ENCODE assay signal across 26 cellular contexts in genomic region chr7:116549370-116549769, GRCh38. TPM values are rescaled to one million over a fixed set of nuclear protein-coding genes. Genes with fewer than 3 reads are reported as not detected.
"Had no signal": no experiment of that assay in that cellular context is flagged by ENCODE, and none has a peak within 500 bp of the region (broad histone marks: within the 10 kb centered on the region; RNA-seq: fewer than 3 reads in every experiment).

No MANE protein-coding gene starts in this region.

- H3K4me1 ChIP-seq: adrenal gland, body of pancreas had no signal

- H3K9me3 ChIP-seq: adrenal gland, body of pancreas had no signal

- DNase-seq: activated CD4-positive, alpha-beta memory T cell treated with anti-CD3 and anti-CD28 coated beads, Interleukin-2, amount 10 ng/mL, durations not matched to agents 7 days and 5 days; activated CD4-positive, alpha-beta T cell treated with anti-CD3 and anti-CD28 coated beads, Interleukin-2, amount 10 ng/mL, durations not matched to agents 7 days and 5 days; activated CD4-positive, CD25-positive, alpha-beta regulatory T cell; activated gamma-delta T cell treated with Interleukin-2 at 50 U/mL for 16 hours; activated naive CD4-positive, alpha-beta T cell treated with anti-CD3 and anti-CD28 coated beads, Interleukin-2, amount 10 ng/mL, durations not matched to agents 7 days and 5 days; activated naive CD8-positive, alpha-beta T cell treated with anti-CD3 and anti-CD28 coated beads for 36 hours; activated T-cell treated with anti-CD3 and anti-CD28 coated beads for 4 hours; activated T-cell treated with anti-CD3 and anti-CD28 coated beads, Interleukin-2, amount 50 U/mL, for 48 hours; adrenal gland; aorta; body of pancreas; MM.1S; NCI-H1105; NCI-H1436; NCI-H1694 treated with DMSO at 0.1 percent for 48 hours; NCI-H2029 treated with DMSO at 0.1 percent for 48 hours; NCI-H345; NCI-H510A; NCI-H526 treated with DMSO at 0.1 percent for 48 hours; NCI-H82; SIG-M5; T-cell; T-helper 2 cell; T1000 had no signal

- H3K36me3 ChIP-seq: adrenal gland had no signal

- H3K27ac ChIP-seq: adrenal gland, body of pancreas had no signal

- ATAC-seq: activated T-helper 17 cell treated with anti-CD3 and anti-CD28 coated beads, Interleukin-2, amount 50 U/mL, for 72 hours; body of pancreas; T-cell had no signal

- H3K4me3 ChIP-seq: adrenal gland, body of pancreas had no signal

- H3K27me3 ChIP-seq: adrenal gland, body of pancreas had no signal

RNA-seq across cellular contexts. Expression of gene CAV1, which starts 24.5 kb away (rescaled TPM):
- total RNA-seq: activated CD4-positive, alpha-beta T cell treated with anti-CD3 and anti-CD28 coated beads, Interleukin-2, amount 10 ng/mL, durations not matched to agents 7 days and 5 days; OCI-LY7 had no signal

RNA-seq across cellular contexts. Expression of gene CAV2, which starts 49.8 kb away (rescaled TPM):
- total RNA-seq: activated CD4-positive, alpha-beta memory T cell treated with anti-CD3 and anti-CD28 coated beads, Interleukin-2, amount 10 ng/mL, durations not matched to agents 7 days and 5 days; activated CD4-positive, alpha-beta T cell treated with anti-CD3 and anti-CD28 coated beads, Interleukin-2, amount 10 ng/mL, durations not matched to agents 7 days and 5 days; activated naive CD8-positive, alpha-beta T cell treated with anti-CD3 and anti-CD28 coated beads for 36 hours; OCI-LY7 had no signal
